22 cellular contexts compared by ENCODE assay signal in genomic region chr6:4585682-4586468, GRCh38.
"Had no signal": no experiment of that assay in that cellular context is flagged by ENCODE, and none has a peak within 500 bp of the region (broad histone marks: within the 10 kb centered on the region; RNA-seq: fewer than 3 reads in every experiment).

No MANE protein-coding gene starts in this region.

- H3K4me3 ChIP-seq: body of pancreas, heart right ventricle, lung, psoas muscle, right lobe of liver, suprapubic skin had no signal

- H3K9me3 ChIP-seq: body of pancreas, psoas muscle, right lobe of liver, suprapubic skin had no signal

- H3K4me1 ChIP-seq: body of pancreas, psoas muscle, right lobe of liver, suprapubic skin had no signal

- H3K9me3 Mint-ChIP-seq: activated naive CD4-positive, alpha-beta T cell treated with anti-CD3 and anti-CD28 coated beads, Interleukin-2, amount 50 U/mL, for 72 hours; activated T-cell treated with anti-CD3 and anti-CD28 coated beads, Interleukin-2, amount 50 U/mL, for 4 hours; effector memory CD8-positive, alpha-beta T cell had no signal

- FAIRE-seq: frontal cortex had no signal

- H3K27ac Mint-ChIP-seq: activated CD8-positive, alpha-beta memory T cell treated with anti-CD3 and anti-CD28 coated beads, Interleukin-2, amount 10 ng/mL, durations not matched to agents 7 days and 5 days; activated naive CD4-positive, alpha-beta T cell treated with anti-CD3 and anti-CD28 coated beads, Interleukin-2, amount 50 U/mL, for 72 hours; effector memory CD8-positive, alpha-beta T cell; nephron had no signal

- H3K4me1 Mint-ChIP-seq: activated CD8-positive, alpha-beta memory T cell treated with anti-CD3 and anti-CD28 coated beads, Interleukin-2, amount 10 ng/mL, durations not matched to agents 7 days and 5 days; nephron had no signal

- DNase-seq: activated CD4-positive, alpha-beta T cell treated with anti-CD3 and anti-CD28 coated beads, Interleukin-2, amount 50 U/mL, for 4 hours; activated CD4-positive, CD25-positive, alpha-beta regulatory T cell treated with anti-CD3 and anti-CD28 coated beads, Interleukin-2, amount 50 U/mL, for 72 hours; activated CD8-positive, alpha-beta memory T cell treated with anti-CD3 and anti-CD28 coated beads, Interleukin-2, amount 10 ng/mL, durations not matched to agents 7 days and 5 days; activated effector memory CD4-positive, alpha-beta T cell treated with anti-CD3 and anti-CD28 coated beads, Interleukin-2, amount 50 U/mL, for 16 hours; activated T-cell treated with anti-CD3 and anti-CD28 coated beads, Interleukin-2, amount 50 U/mL, for 4 hours; amniotic stem cell; body of pancreas; effector memory CD8-positive, alpha-beta T cell; heart right ventricle; kidney glomerular epithelial cell; occipital lobe; psoas muscle; right lobe of liver; stimulated activated CD4-positive, alpha-beta T cell treated with anti-CD3 and anti-CD28 coated beads, Interleukin-12 subunit alpha, Interleukin-12 subunit beta, amount 100 ng/mL, for 4 hours; stimulated activated CD4-positive, alpha-beta T cell treated with anti-CD3 and anti-CD28 coated beads, Interleukin-2, amount 100 ng/mL, for 48 hours; stimulated activated naive CD4-positive, alpha-beta T cell treated with Interleukin-2 at 50 U/mL for 16 hours; T-helper 9 cell had no signal

- H3K4me3 Mint-ChIP-seq: activated CD8-positive, alpha-beta memory T cell treated with anti-CD3 and anti-CD28 coated beads, Interleukin-2, amount 10 ng/mL, durations not matched to agents 7 days and 5 days; activated T-cell treated with anti-CD3 and anti-CD28 coated beads, Interleukin-2, amount 50 U/mL, for 4 hours; effector memory CD8-positive, alpha-beta T cell; nephron had no signal

- H3K36me3 Mint-ChIP-seq: activated CD8-positive, alpha-beta memory T cell treated with anti-CD3 and anti-CD28 coated beads, Interleukin-2, amount 10 ng/mL, durations not matched to agents 7 days and 5 days; activated naive CD4-positive, alpha-beta T cell treated with anti-CD3 and anti-CD28 coated beads, Interleukin-2, amount 50 U/mL, for 72 hours had no signal

- H3K27ac ChIP-seq: body of pancreas, heart right ventricle, psoas muscle, right lobe of liver, suprapubic skin had no signal

- H3K27me3 Mint-ChIP-seq: effector memory CD8-positive, alpha-beta T cell had no signal

- ATAC-seq: activated CD8-positive, alpha-beta memory T cell treated with anti-CD3 and anti-CD28 coated beads, Interleukin-2, amount 10 ng/mL, durations not matched to agents 7 days and 5 days; activated naive CD4-positive, alpha-beta T cell treated with anti-CD3 and anti-CD28 coated beads, Interleukin-2, amount 50 U/mL, for 72 hours; activated T-cell treated with anti-CD3 and anti-CD28 coated beads, Interleukin-2, amount 50 U/mL, for 4 hours; body of pancreas; effector memory CD8-positive, alpha-beta T cell; heart right ventricle; psoas muscle; right lobe of liver had no signal

- H3K36me3 ChIP-seq: heart right ventricle, right lobe of liver, suprapubic skin had no signal
